Comparison of ENCODE assay signal across 8 cellular contexts in genomic region chr3:157130138-157130880, GRCh38. TPM values are rescaled to one million over a fixed set of nuclear protein-coding genes. Genes with fewer than 3 reads are reported as not detected.
DNase-seq lines count a peak whose midpoint lies in the region; ATAC-seq and TF ChIP-seq lines count a peak whose summit lies in the region.

No MANE protein-coding gene starts in this region.

- peak overlapping the region; percentile 87 for H2AFZ ChIP-seq in trophoblast cell (ENCODE audit: insufficient read depth, low read length, poor library complexity)
- no peak overlapping the region for H2AFZ ChIP-seq in Karpas-422 (ENCODE audit: low read length)

- H4K12ac ChIP-seq in trophoblast cell (ENCODE audit: low read depth, low read length), result peak overlapping the region; percentile 49

- peaks cover 12% of the 10 kb centered on the region for H3K4me1 Mint-ChIP-seq in glutamatergic neuron (ENCODE audit: low read depth, unreplicated experiment)

- H3K27me3 Mint-ChIP-seq in glutamatergic neuron (ENCODE audit: unreplicated experiment), result no peaks in the 10 kb centered on the region

- no peak overlapping the region for H3K9ac ChIP-seq in trophoblast cell (ENCODE audit: low read length)
- H3K9ac ChIP-seq in Karpas-422 (ENCODE audit: low read length), result no peak overlapping the region

- DNase-seq in AG04450 (ENCODE audit: low read depth, low spot score) (no peak), HEK293T (ENCODE audit: extremely low spot score) (peak; percentile 54), RPMI7951 (ENCODE audit: low read depth) (peak; percentile 93), glutamatergic neuron (peak; percentile 81), trophoblast cell (peak; percentile 44 to 62), upper lobe of left lung (peak; percentile 44 to 63), Karpas-422 (no peak)
- peak; percentile 15 to 74 (median 38) for DNase-seq in activated naive CD4-positive, alpha-beta T cell (lab: John Stamatoyannopoulos, UW)

- peak overlapping the region; percentile 57 for H3K4me2 ChIP-seq in trophoblast cell (ENCODE audit: low read length)
- no peak overlapping the region for H3K4me2 ChIP-seq in Karpas-422 (ENCODE audit: low read depth, low read length, poor library complexity, severe bottlenecking)

- H3K36me3 ChIP-seq in trophoblast cell (ENCODE audit: control insufficient read depth in 1 of 2, insufficient read depth in 2 of 2, low read length in 2 of 2) (no peaks in the 10 kb centered on the region), upper lobe of left lung (no peaks in the 10 kb centered on the region), Karpas-422 (ENCODE audit: insufficient read depth, low read length) (no peaks in the 10 kb centered on the region)

- no peak overlapping the region for H2BK5ac ChIP-seq in trophoblast cell (ENCODE audit: low read depth, low read length, poor library complexity)

- H3K18ac ChIP-seq in trophoblast cell (ENCODE audit: low read length), result peak overlapping the region; percentile 58

- H3K9me2 ChIP-seq in Karpas-422 (replicated peaks; ENCODE audit: insufficient read depth, low read length), result no peaks in the 10 kb centered on the region

- H3K36me3 Mint-ChIP-seq in glutamatergic neuron (ENCODE audit: unreplicated experiment), result no peaks in the 10 kb centered on the region

- H2AK5ac ChIP-seq in trophoblast cell (ENCODE audit: low read length), result peak overlapping the region; percentile 32

- H3K4me1 ChIP-seq in trophoblast cell (ENCODE audit: control insufficient read depth in 1 of 2, insufficient read depth in 2 of 2, low read length in 2 of 2), result peaks cover 23% of the 10 kb centered on the region in 2 experiments
- peaks cover 25 to 42% (median 34%) of the 10 kb centered on the region in 4 donors for H3K4me1 ChIP-seq in upper lobe of left lung
- H3K4me1 ChIP-seq in Karpas-422 (ENCODE audit: low read length), result peaks cover 8% of the 10 kb centered on the region

- TF ChIP-seq CTCF in AG04450 (IDR thresholded peaks at IDR 0.05; ENCODE audit: low read depth, low read length) (peak; percentile 67), glutamatergic neuron (IDR thresholded peaks at IDR 0.05; ENCODE audit: partially characterized antibody, unreplicated experiment) (peak; percentile 87), upper lobe of left lung (IDR thresholded peaks at IDR 0.05) (peak; percentile 46 to 66 (median 56))

- peaks cover 8% of the 10 kb centered on the region for H3K79me1 ChIP-seq in trophoblast cell (ENCODE audit: low read length)

- no CpG with 5 or more reads among the region's 24 CpGs for WGBS in trophoblast cell (ENCODE audit: extremely low coverage, insufficient coverage, insufficient read length)
- whole genome bisulfite sequencing in upper lobe of left lung, 2 donors, result 24 to 28% methylated on average over 18 to 24 of the region's 24 CpGs

- peak overlapping the region; percentile 55 for H3K14ac ChIP-seq in trophoblast cell (ENCODE audit: low read length)

- H3K4me3 Mint-ChIP-seq in glutamatergic neuron (ENCODE audit: unreplicated experiment), result peak overlapping the region; percentile 51

- no peaks in the 10 kb centered on the region for H3K79me2 ChIP-seq in trophoblast cell (ENCODE audit: control insufficient read depth, insufficient read depth, low read length, poor library complexity)
- H3K79me2 ChIP-seq in Karpas-422 (ENCODE audit: low read length), result no peaks in the 10 kb centered on the region

- peak overlapping the region; percentile 47 for H3K27ac ChIP-seq in AG04450 (ENCODE audit: low read depth, low read length)
- H3K27ac ChIP-seq in trophoblast cell (ENCODE audit: low read depth, low read length), result peak overlapping the region; percentile 11
- peak overlapping the region; percentile 78 to 87 (median 84) for H3K27ac ChIP-seq in upper lobe of left lung
- no peak overlapping the region for H3K27ac ChIP-seq in Karpas-422 (ENCODE audit: low read length)

- POLR2A ChIA-PET in AG04450 (lab: Yijun Ruan, JAX), result interaction anchor here (1.0 kb wide), 2 partner anchors 38 to 41 kb away, joined by 3 read pairs; no protein-coding TSS in a partner anchor
- POLR2A ChIA-PET in HEK293T (lab: Yijun Ruan, JAX), result interaction anchor here (2.2 to 6.1 kb wide), 2 partner anchors 42 to 43 kb away, joined by 11 to 51 read pairs; no protein-coding TSS in a partner anchor

- peak overlapping the region; percentile 87 for H4K8ac ChIP-seq in trophoblast cell (ENCODE audit: low read depth, low read length)

- CTCF ChIA-PET in AG04450 (lab: Charles Lee) (interaction anchor here (0.9 to 1.7 kb wide), 10 partner anchors 8 to 980 kb away, joined by 3 to 8 read pairs (median 4); partner anchors contain the start of gene SSR3), HEK293T (lab: Yijun Ruan, JAX) (interaction anchor here (0.8 to 1.0 kb wide), 2 partner anchors 42 to 44 kb away, joined by 3 to 4 read pairs; no protein-coding TSS in a partner anchor)

- peaks cover 8% of the 10 kb centered on the region for H3K9me3 Mint-ChIP-seq in glutamatergic neuron (ENCODE audit: unreplicated experiment)

- peak overlapping the region; percentile 81 for H4K91ac ChIP-seq in trophoblast cell (ENCODE audit: low read depth, low read length)

- no peak overlapping the region for H3K4me3 ChIP-seq in AG04450 (ENCODE audit: low read depth, low read length)
- no peak overlapping the region for H3K4me3 ChIP-seq in trophoblast cell (ENCODE audit: low read depth, low read length)
- H3K4me3 ChIP-seq in upper lobe of left lung, result peak overlapping the region in 3 of 4 donors; percentile 9 to 25 (median 13)
- no peak overlapping the region for H3K4me3 ChIP-seq in Karpas-422 (ENCODE audit: low read length)

- peak; percentile 13 to 56 for ATAC-seq in upper lobe of left lung (ENCODE audit: low FRiP score in 2 of 2)

- H3K27me3 ChIP-seq in AG04450 (ENCODE audit: control insufficient read depth, insufficient read depth, low read length) (no peaks in the 10 kb centered on the region), trophoblast cell (ENCODE audit: insufficient read depth, low read length) (no peaks in the 10 kb centered on the region), upper lobe of left lung (no peaks in the 10 kb centered on the region), Karpas-422 (ENCODE audit: low read length) (no peaks in the 10 kb centered on the region)

- H2BK12ac ChIP-seq in trophoblast cell (ENCODE audit: low read length), result peak overlapping the region; percentile 51

- H2BK120ac ChIP-seq in trophoblast cell (ENCODE audit: insufficient read depth, low read length, poor library complexity), result peak overlapping the region; percentile 16

- TF ChIP-seq EP300 in upper lobe of left lung (IDR thresholded peaks at IDR 0.05), result peak in 2 of 4 donors; percentile 34 to 69

- H4K20me1 ChIP-seq in Karpas-422 (ENCODE audit: insufficient read depth, low read depth, low read length), result no peaks in the 10 kb centered on the region

- H3K27ac Mint-ChIP-seq in glutamatergic neuron (ENCODE audit: unreplicated experiment), result peak overlapping the region; percentile 82

- no peak overlapping the region for H3K23ac ChIP-seq in trophoblast cell (ENCODE audit: low read length)

- H3K9me3 ChIP-seq in AG04450 (ENCODE audit: control insufficient read depth, insufficient read depth, low read length) (no peaks in the 10 kb centered on the region), trophoblast cell (ENCODE audit: insufficient read depth, low read depth, low read length) (no peaks in the 10 kb centered on the region), upper lobe of left lung (no peaks in the 10 kb centered on the region), Karpas-422 (ENCODE audit: low read length) (no peaks in the 10 kb centered on the region)

- peak in 1 of 4 donors; percentile 32 for TF ChIP-seq POLR2A in upper lobe of left lung (IDR thresholded peaks at IDR 0.05)

- H3K4ac ChIP-seq in trophoblast cell (ENCODE audit: low read depth, low read length), result peak overlapping the region; percentile 19

TF ChIP-seq in HEK293T, 16 proteins besides CTCF, POLR2A, EP300 and RAD21:
- no peak for TF ChIP-seq BHLHE40 (IDR thresholded peaks at IDR 0.05; ENCODE audit: borderline replicate concordance)
- TF ChIP-seq L3MBTL2 (conservative IDR thresholded peaks at IDR 0.05), result peak; percentile 51; the same call in 1 of the 2 replicates

RNA-seq across cellular contexts. Expression of gene CCNL1, which starts 29.6 kb away (rescaled TPM):
- polyA plus RNA-seq in AG04450 (2011; rRNA removed), result 113 and 145 TPM in 2 replicates
- polyA minus RNA-seq in AG04450 (2011; rRNA and poly(A)+ RNA removed), result 131 and 132 TPM in 2 replicates
- 74.4 and 91.2 TPM in 2 replicates for total RNA-seq in RPMI7951 (2014; rRNA removed; shearing (Covaris generic))
- total RNA-seq in glutamatergic neuron (ENCODE audit: unreplicated experiment) (123 TPM), upper lobe of left lung (100 to 1,000 TPM; 118 to 344 (median 246) TPM)
- 56.5 and 56.9 TPM in 2 replicates for polyA plus RNA-seq in trophoblast cell (2013)
- 174 and 221 TPM in 2 replicates for total RNA-seq in Karpas-422 (2014; rRNA removed; shearing (Covaris generic); ENCODE audit: low replicate concordance)

Comparison
In these comparisons a context has a peak if more than half of its experiments do, and no peak if none do; other contexts are left out.
1. DNase-seq: peak in HEK293T (single experiment), RPMI7951 (single experiment), activated naive CD4-positive, alpha-beta T cell (4 of 4), glutamatergic neuron (single experiment), trophoblast cell (2 of 2) and upper lobe of left lung (2 of 2); none in AG04450 (single experiment) and Karpas-422 (single experiment).
2. H3K4me3 ChIP-seq: peak in upper lobe of left lung (3 of 4); none in AG04450 (single experiment), trophoblast cell (single experiment) and Karpas-422 (single experiment).
3. Peak in every context shown above with its lines, with median percentiles within 50 percentile points of each other: CTCF ChIP-seq.